11 cellular contexts compared by ENCODE assay signal in genomic region chr3:138936763-138937689, GRCh38. TPM values are rescaled to one million over a fixed set of nuclear protein-coding genes. Genes with fewer than 3 reads are reported as not detected.
DNase-seq lines count a peak whose midpoint lies in the region; ATAC-seq, FAIRE-seq and TF ChIP-seq lines count a peak whose summit lies in the region.
"Had no signal": no experiment of that assay in that cellular context is flagged by ENCODE, and none has a peak within 500 bp of the region (broad histone marks: within the 10 kb centered on the region; RNA-seq: fewer than 3 reads in every experiment).

No MANE protein-coding gene starts in this region.

- peaks cover 12% of the 10 kb centered on the region for H3K36me3 ChIP-seq in K562 (ENCODE audit: control insufficient read depth, insufficient read depth, low read length)
- no peaks in the 10 kb centered on the region for H3K36me3 ChIP-seq in uterus

- DNase-seq in Right ventricle myocardium superior = no peak
- no peak for DNase-seq in cardiac septum (ENCODE audit: low spot score)
- no peak for DNase-seq in K562 (ENCODE audit: extremely low read depth in 1 of 4, low spot score in 3 of 4)
- DNase-seq in mesothelial cell of epicardium (ENCODE audit: low spot score in 2 of 2, unreplicated experiment in 2 of 2) = no peak
- DNase-seq in type B pancreatic cell (ENCODE audit: extremely low spot score, unreplicated experiment) = no peak
- DNase-seq in ecto neural progenitor cell (ENCODE audit: low spot score) = no peak
- no peak for DNase-seq in SKM-1 (lab: John Stamatoyannopoulos, UW; ENCODE audit: unreplicated experiment)
- DNase-seq in uterus = no peak
- DNase-seq: NCI-H146 had no signal

- no peak overlapping the region for H3K9ac ChIP-seq in K562 (ENCODE audit: insufficient read depth in 1 of 2, low read depth in 2 of 2, low read length in 2 of 2)

- CTCF ChIA-PET in K562 (lab: Yijun Ruan, JAX; ENCODE audit: low intra/inter-chr PET ratio) = interaction anchor here (0.6 to 1.9 kb wide), 2 partner anchors 43 to 1927 kb away, joined by 6 to 8 read pairs; no protein-coding TSS in a partner anchor

- H3K4me1 Mint-ChIP-seq in mesothelial cell of epicardium = peaks cover 17% of the 10 kb centered on the region
- H3K4me1 Mint-ChIP-seq in type B pancreatic cell (ENCODE audit: unreplicated experiment) = peaks cover 6% of the 10 kb centered on the region

- TF ChIP-seq POLR2A in K562 (conservative IDR thresholded peaks at IDR 0.05) (no peak), uterus (IDR thresholded peaks at IDR 0.05) (no peak)

- in situ Hi-C loops in K562 (cut with MboI) = loop anchor here (5.0 to 25.0 kb wide), 3 partner anchors 395 to 875 kb away; no protein-coding TSS in a partner anchor

- peak; percentile 8 for ATAC-seq in Right ventricle myocardium superior (ENCODE audit: poor library complexity)
- no peak for ATAC-seq in K562

- no peak for FAIRE-seq in K562 (lab: Jason Lieb, UNC)

- H4K20me1 ChIP-seq in K562 (replicated peaks; ENCODE audit: control insufficient read depth, insufficient read depth, low read length) = no peaks in the 10 kb centered on the region; the same call in 1 of the 2 replicates

- peak overlapping the region; percentile 92 for H2AFZ ChIP-seq in K562 (ENCODE audit: low read depth, low read length)

- H3K9me3 Mint-ChIP-seq in mesothelial cell of epicardium (no peaks in the 10 kb centered on the region), type B pancreatic cell (no peaks in the 10 kb centered on the region)

- peaks cover 12% of the 10 kb centered on the region; the same call in 2 of the 3 replicates for H3K79me2 ChIP-seq in K562 (ENCODE audit: control insufficient read depth, insufficient read depth, low read length)

- H3K27me3 ChIP-seq in K562 (ENCODE audit: control insufficient read depth in 2 of 2, insufficient read depth in 2 of 2, low read length in 2 of 2) = no peaks in the 10 kb centered on the region
- H3K27me3 ChIP-seq in uterus = peaks cover 0 to 16% of the 10 kb centered on the region in 2 donors

- 91% methylated on average over 36 of the region's 43 CpGs for WGBS in K562 (ENCODE audit: insufficient coverage, low coverage, missing lambda C conversion rate)

- BruUV-seq in K562 (replicated peaks; lab: Mats Ljungman, UMichigan) = no TSS peak

- intact Hi-C loops in Right ventricle myocardium superior (cut with DNase I) = loop anchor here (5.0 kb wide), 1 partner anchor 390 kb away; no protein-coding TSS in a partner anchor
- intact Hi-C loops in cardiac septum (cut with DNase I) = loop anchor here (1.0 to 5.0 kb wide), 2 partner anchors 40 to 392 kb away; no protein-coding TSS in a partner anchor
- intact Hi-C loops in K562 (cut with micrococcal nuclease) = loop anchor here (5.0 kb wide), 1 partner anchor 390 kb away; no protein-coding TSS in a partner anchor
- intact Hi-C loops in uterus (cut with DNase I; ENCODE audit: low total_unique reads) = no loop called here

- H3K4me1 ChIP-seq in K562 (replicated peaks in 1 of 2; ENCODE audit: control insufficient read depth in 2 of 2, insufficient read depth in 2 of 2, low read length in 2 of 2) (peaks cover 10 to 43% of the 10 kb centered on the region in 2 experiments; a peak in 4 of 5 replicates), uterus (no peaks in the 10 kb centered on the region)

- H3K4me2 ChIP-seq in K562 (ENCODE audit: insufficient read depth, low read length) = peak overlapping the region; percentile 75

- no peak for TF ChIP-seq CTCF in K562 (IDR thresholded peaks at IDR 0.05 in 2 of 3, conservative IDR thresholded peaks at IDR 0.05 in 1 of 3; ENCODE audit: insufficient read depth in 2 of 3, low read depth in 1 of 3, low read length in 3 of 3)
- TF ChIP-seq CTCF in mesothelial cell of epicardium (IDR thresholded peaks at IDR 0.05; ENCODE audit: unreplicated experiment) = no peak
- TF ChIP-seq CTCF in type B pancreatic cell (conservative IDR thresholded peaks at IDR 0.05) = no peak
- TF ChIP-seq CTCF in uterus (IDR thresholded peaks at IDR 0.05) = no peak

- H3K27ac Mint-ChIP-seq in mesothelial cell of epicardium (no peak overlapping the region), type B pancreatic cell (no peak overlapping the region)

- no peaks in the 10 kb centered on the region for H3K36me3 Mint-ChIP-seq in mesothelial cell of epicardium
- H3K36me3 Mint-ChIP-seq in type B pancreatic cell = no peaks in the 10 kb centered on the region

- H3K4me3 ChIP-seq in K562 (no peak overlapping the region), uterus (peak overlapping the region in 1 of 2 donors; percentile 30)

- H3K9me1 ChIP-seq in K562 (ENCODE audit: control insufficient read depth, insufficient read depth, low read length) = no peaks in the 10 kb centered on the region

- TF ChIP-seq EP300 in K562 (IDR thresholded peaks at IDR 0.05; ENCODE audit: low read length) = no peak

- no peak for TF ChIP-seq RAD21 in K562 (CRISPR knock-in tag; conservative IDR thresholded peaks at IDR 0.05 in 1 of 2, IDR thresholded peaks at IDR 0.05 in 1 of 2)

- H3K27me3 Mint-ChIP-seq in mesothelial cell of epicardium (ENCODE audit: low read depth) = peaks cover 94% of the 10 kb centered on the region
- peaks cover 93% of the 10 kb centered on the region for H3K27me3 Mint-ChIP-seq in type B pancreatic cell

- POLR2A ChIA-PET in K562 (lab: Yijun Ruan, JAX) = interaction anchor here (0.9 to 1.6 kb wide), 7 partner anchors 8 to 811 kb away, joined by 3 to 10 read pairs (median 5); partner anchors contain the start of genes FOXL2 and FOXL2NB

- H3K9me3 ChIP-seq in K562 (replicated peaks; ENCODE audit: control insufficient read depth, insufficient read depth, low read depth, low read length) = no peaks in the 10 kb centered on the region
- H3K9me3 ChIP-seq in uterus = no peaks in the 10 kb centered on the region

- H3K27ac ChIP-seq in K562 (ENCODE audit: extremely low read depth, low read depth, low read length) (no peak overlapping the region), uterus (no peak overlapping the region)

- H3K4me3 Mint-ChIP-seq in mesothelial cell of epicardium (peak overlapping the region; percentile 70), type B pancreatic cell (peak overlapping the region; percentile 82)

TF ChIP-seq in K562, 482 proteins besides CTCF, POLR2A, EP300 and RAD21 (continues in another document):
- TF ChIP-seq MAFK (IDR thresholded peaks at IDR 0.05; ENCODE audit: low read length) (no peak), RBM22 (IDR thresholded peaks at IDR 0.05; ENCODE audit: low read depth, low read length, poor library complexity, severe bottlenecking) (peak; percentile 32), HDAC6 (IDR thresholded peaks at IDR 0.05; ENCODE audit: low read depth, low read length) (no peak), POLR2AphosphoS5 (IDR thresholded peaks at IDR 0.05; ENCODE audit: control insufficient read depth, insufficient read depth, low read depth, low read length) (no peak), PTBP1 (IDR thresholded peaks at IDR 0.05; ENCODE audit: low read depth, low read length) (no peak)

RNA-seq across cellular contexts. Expression of gene FOXL2, which starts 9.9 kb away (rescaled TPM):
- not detected for total RNA-seq in Right ventricle myocardium superior
- 0.11 TPM for total RNA-seq in cardiac septum
- total RNA-seq in K562 (2011; cell fraction: chromatin; rRNA removed; ENCODE audit: low replicate concordance) = 2.5 and 6.4 TPM in 2 replicates
- total RNA-seq in K562 (2011; cell fraction: nucleolus; rRNA removed) = 10.9 and 11.2 TPM in 2 replicates
- total RNA-seq in K562 (2011; cell fraction: nucleoplasm; rRNA removed) = 6.1 and 6.2 TPM in 2 replicates
- total RNA-seq in K562 (2014; rRNA removed) = 10.8 and 13.3 TPM in 2 replicates
- 2.1 and 2.4 TPM in 2 replicates for total RNA-seq in K562 (2014; rRNA removed; fragmentation: Illumina TruSeq; extraction: Trizol)
- 4.1 and 4.6 TPM in 2 replicates for total RNA-seq in K562 (2015; rRNA removed; fragmentation: Illumina TruSeq; extraction: Trizol)
- 21.4 and 22.1 TPM in 2 replicates for total RNA-seq in K562 (2021)
- 3.1 and 4.0 TPM in 2 replicates for polyA plus RNA-seq in K562 (2011; rRNA removed)
- 4.2 and 18.5 TPM in 2 replicates for polyA plus RNA-seq in K562 (2011; cell fraction: cytosol; rRNA removed)
- polyA plus RNA-seq in K562 (2011; cell fraction: nucleus; rRNA removed) = 6.9 and 12.1 TPM in 2 replicates
- 8.2 and 9.7 TPM in 2 replicates for polyA plus RNA-seq in K562 (2012)
- 3.2 and 5.5 TPM in 2 replicates for polyA plus RNA-seq in K562 (2014; fragmentation: Illumina TruSeq; extraction: Trizol)
- under 1 TPM; 0.27 to 0.29 TPM for polyA plus RNA-seq in K562 (2014; fragmentation: Nextera tagmentation; extraction: Ambion mirVana)
- polyA plus RNA-seq in K562 (2014; rRNA removed) = 12.6 and 14.3 TPM in 2 replicates
- 1.2 and 1.3 TPM in 2 replicates for polyA minus RNA-seq in K562 (2011; rRNA and poly(A)+ RNA removed)
- 6.4 and 7.1 TPM in 2 replicates for polyA minus RNA-seq in K562 (2011; cell fraction: cytosol; rRNA and poly(A)+ RNA removed)
- 12.1 and 13.6 TPM in 2 replicates for polyA minus RNA-seq in K562 (2011; cell fraction: nucleus; rRNA and poly(A)+ RNA removed)
- total RNA-seq in mesothelial cell of epicardium = not detected in 3 replicates
- 0.75 and 0.81 TPM in 2 replicates for total RNA-seq in type B pancreatic cell (ENCODE audit: low replicate concordance)
- 10 to 100 TPM in 1 of 4 donors, 1 to 10 TPM in 1, under 1 TPM in 1, not detected in 1; 0.26 to 23.6 (median 9.8) TPM for total RNA-seq in uterus
- total RNA-seq: T-helper 2 cell treated with Interferon-gamma antibody and Interleukin-4, amounts not matched to agents 100 ng/mL and 5 ng/mL, for 36 hours; urinary bladder had no signal
- polyA plus RNA-seq: urinary bladder had no signal

RNA-seq across cellular contexts. Expression of gene FOXL2NB, which starts 10.0 kb away (rescaled TPM):
- total RNA-seq in Right ventricle myocardium superior (not detected), cardiac septum (not detected), K562 (2014; rRNA removed) (9.5 and 12.6 TPM in 2 replicates), K562 (2014; rRNA removed; fragmentation: Illumina TruSeq; extraction: Trizol) (5.9 and 6.1 TPM in 2 replicates), K562 (2015; rRNA removed; fragmentation: Illumina TruSeq; extraction: Trizol) (5.0 and 5.1 TPM in 2 replicates), K562 (2021) (10.2 TPM in 2 replicates), mesothelial cell of epicardium (not detected in 3 replicates), type B pancreatic cell (ENCODE audit: low replicate concordance) (0.29 and 0.34 TPM in 2 replicates), uterus (10 to 100 TPM in 2 of 4 donors, 1 to 10 TPM in 2; 1.3 to 22.7 (median 12.2) TPM)
- 42.1 and 68.2 TPM in 2 replicates for total RNA-seq in K562 (2011; cell fraction: chromatin; rRNA removed; ENCODE audit: low replicate concordance)
- total RNA-seq in K562 (2011; cell fraction: nucleolus; rRNA removed) = 45.3 and 55.2 TPM in 2 replicates
- 68.5 and 96.9 TPM in 2 replicates for total RNA-seq in K562 (2011; cell fraction: nucleoplasm; rRNA removed)
- polyA plus RNA-seq in K562 (2011; rRNA removed) (17.4 and 20.3 TPM in 2 replicates), K562 (2014; fragmentation: Illumina TruSeq; extraction: Trizol) (9.0 and 10.1 TPM in 2 replicates), K562 (2014; fragmentation: Nextera tagmentation; extraction: Ambion mirVana) (under 1 TPM; 0.71 to 0.86 TPM), K562 (2014; rRNA removed) (13.5 and 18.4 TPM in 2 replicates)
- polyA plus RNA-seq in K562 (2011; cell fraction: cytosol; rRNA removed) = 24.1 and 24.3 TPM in 2 replicates
- polyA plus RNA-seq in K562 (2011; cell fraction: nucleus; rRNA removed) = 52.1 and 71.2 TPM in 2 replicates
- polyA plus RNA-seq in K562 (2012) = 5.5 and 14.2 TPM in 2 replicates
- 7.5 and 11.6 TPM in 2 replicates for polyA minus RNA-seq in K562 (2011; rRNA and poly(A)+ RNA removed)
- polyA minus RNA-seq in K562 (2011; cell fraction: cytosol; rRNA and poly(A)+ RNA removed) = 5.2 and 5.3 TPM in 2 replicates
- polyA minus RNA-seq in K562 (2011; cell fraction: nucleus; rRNA and poly(A)+ RNA removed) = 21.5 and 23.0 TPM in 2 replicates
- total RNA-seq: T-helper 2 cell treated with Interferon-gamma antibody and Interleukin-4, amounts not matched to agents 100 ng/mL and 5 ng/mL, for 36 hours; urinary bladder had no signal
- polyA plus RNA-seq: urinary bladder had no signal
